ENCODE assay signal across 8 cellular contexts in genomic region chr19:3154957-3155736, GRCh38. TPM values are rescaled to one million over a fixed set of nuclear protein-coding genes. Genes with fewer than 3 reads are reported as not detected.
DNase-seq lines count a peak whose midpoint lies in the region; ATAC-seq and TF ChIP-seq lines count a peak whose summit lies in the region.

No MANE protein-coding gene starts in this region.

- H3K79me2 ChIP-seq in SK-N-SH (ENCODE audit: insufficient read depth) (no peaks in the 10 kb centered on the region), GM23338 (replicated peaks; ENCODE audit: insufficient read depth) (no peaks in the 10 kb centered on the region)

- H3F3A ChIP-seq in SK-N-SH (replicated peaks; ENCODE audit: insufficient read depth) = peaks cover 4% of the 10 kb centered on the region
- H3F3A ChIP-seq in GM23338 (replicated peaks; ENCODE audit: low read depth) = no peaks in the 10 kb centered on the region

- peaks cover 7% of the 10 kb centered on the region; the same call in 2 of the 3 replicates for H3K9me3 Mint-ChIP-seq in GM23338

- H3K4me1 ChIP-seq in SK-N-SH (ENCODE audit: control insufficient read depth in 1 of 2, insufficient read depth in 2 of 2, low read depth in 1 of 2, low read length in 1 of 2) = peaks cover 0 to 3% of the 10 kb centered on the region in 2 experiments; a peak in 2 of 4 replicates
- H3K4me1 ChIP-seq in GM23338 (ENCODE audit: insufficient read depth) = no peaks in the 10 kb centered on the region

- peaks cover 9% of the 10 kb centered on the region for H3K27me3 Mint-ChIP-seq in GM23338 (ENCODE audit: insufficient read depth, low read depth, poor library complexity)

- H3K36me3 ChIP-seq in SK-N-SH (replicated peaks in 1 of 2; ENCODE audit: control insufficient read depth in 1 of 2, insufficient read depth in 2 of 2, low read length in 1 of 2) = no peaks in the 10 kb centered on the region
- H3K36me3 ChIP-seq in GM23338 (ENCODE audit: insufficient read depth) = no peaks in the 10 kb centered on the region

- intact Hi-C loops in left ventricle myocardium superior (cut with micrococcal nuclease) = loop anchor here (10.0 kb wide), 1 partner anchor 200 kb away; no protein-coding TSS in a partner anchor

- H3K9me2 ChIP-seq in SK-N-SH = no peaks in the 10 kb centered on the region
- peaks cover 8% of the 10 kb centered on the region; the same call in 1 of the 2 replicates for H3K9me2 ChIP-seq in GM23338 (ENCODE audit: insufficient read depth)

- peak overlapping the region; percentile 23 for H2AFZ ChIP-seq in SK-N-SH (ENCODE audit: low read depth)
- H2AFZ ChIP-seq in GM23338 = no peak overlapping the region

- peak in 1 of 2 experiments; percentile 98; a peak in 2 of 4 replicates for TF ChIP-seq EP300 in SK-N-SH (IDR thresholded peaks at IDR 0.05; ENCODE audit: borderline replicate concordance in 1 of 2, low read depth in 1 of 2, low read length in 1 of 2)

- POLR2A ChIA-PET in SK-N-SH (lab: Yijun Ruan, JAX) (no interaction called here), HEK293T (lab: Yijun Ruan, JAX) (no interaction called here)

- H3K27me3 ChIP-seq in SK-N-SH (ENCODE audit: insufficient read depth) (no peaks in the 10 kb centered on the region), GM23338 (ENCODE audit: insufficient read depth) (no peaks in the 10 kb centered on the region)

- H3K9ac ChIP-seq in SK-N-SH = peak overlapping the region; percentile 71

- ATAC-seq in HG02970 (IDR thresholded peaks at IDR 0.05; ENCODE audit: low FRiP score, unreplicated experiment) (peak; percentile 74), left ventricle myocardium superior (peak; percentile 85), GM23338 (no peak)

- no peak overlapping the region for H3K4me3 Mint-ChIP-seq in GM23338

- TF ChIP-seq CTCF in GM10266 (IDR thresholded peaks at IDR 0.05; ENCODE audit: control insufficient read depth, insufficient read depth, low read depth, missing control alignments) = no peak
- TF ChIP-seq CTCF in SK-N-SH (IDR thresholded peaks at IDR 0.05) = no peak
- TF ChIP-seq CTCF in GM23338 (conservative IDR thresholded peaks at IDR 0.05; ENCODE audit: low read depth in 2 of 2) = no peak

- H3K4me2 ChIP-seq in SK-N-SH (peak overlapping the region; percentile 57), GM23338 (no peak overlapping the region)

- H3K4me1 Mint-ChIP-seq in GM23338 = 0 out of 3 replicates have a peak, but pooled peaks cover 3% of the 10 kb centered on the region

- no peak overlapping the region for H3K27ac Mint-ChIP-seq in GM23338

- H4K20me1 ChIP-seq in SK-N-SH (ENCODE audit: insufficient read depth) (no peaks in the 10 kb centered on the region), GM23338 (replicated peaks; ENCODE audit: insufficient read depth) (no peaks in the 10 kb centered on the region)

- H3K27ac ChIP-seq in SK-N-SH (ENCODE audit: low read depth in 2 of 2, low read length in 1 of 2) (peak overlapping the region in 1 of 2 experiments; percentile 96; a peak in 2 of 4 replicates), GM23338 (ENCODE audit: low read depth) (no peak overlapping the region)

- H3K9me3 ChIP-seq in SK-N-SH = no peaks in the 10 kb centered on the region

- no peaks in the 10 kb centered on the region for H3K36me3 Mint-ChIP-seq in GM23338 (ENCODE audit: low read depth)

- CTCF ChIA-PET in SK-N-SH (lab: Yijun Ruan, JAX) (interaction anchor here (1.2 kb wide), 1 partner anchor 193 kb away, joined by 3 read pairs; no protein-coding TSS in a partner anchor), HEK293T (lab: Yijun Ruan, JAX) (no interaction called here)

- TF ChIP-seq RAD21 in SK-N-SH (IDR thresholded peaks at IDR 0.05; ENCODE audit: low read length) = no peak

- DNase-seq in GM10266 (ENCODE audit: extremely low spot score) = peak; percentile 89
- peak; percentile 66 for DNase-seq in SK-N-SH
- peak; percentile 72 for DNase-seq in activated naive CD4-positive, alpha-beta T cell treated with anti-CD3 and anti-CD28 coated beads, Interleukin-2, amount 50 U/mL, for 16 hours
- DNase-seq in left ventricle myocardium superior = peak; percentile 71
- DNase-seq in stimulated activated CD4-positive, alpha-beta T cell treated with anti-CD3 and anti-CD28 coated beads, Interleukin-2, amount 100 ng/mL, for 24 hours = peak; percentile 85
- DNase-seq in HEK293T (ENCODE audit: extremely low spot score) = no peak
- no peak for DNase-seq in GM23338 (ENCODE audit: low spot score)

- peak overlapping the region; percentile 8 to 28; a peak in 2 of 4 replicates for H3K4me3 ChIP-seq in SK-N-SH (ENCODE audit: low read depth in 2 of 2, low read length in 1 of 2)
- no peak overlapping the region for H3K4me3 ChIP-seq in GM23338

- 36% methylated on average over 16 of the region's 21 CpGs for WGBS in SK-N-SH (ENCODE audit: low lambda C conversion rate)

TF ChIP-seq in SK-N-SH, 30 proteins besides CTCF, POLR2A, EP300 and RAD21 (continues in another document):
- peak; percentile 98 for TF ChIP-seq MAX (IDR thresholded peaks at IDR 0.05; ENCODE audit: low read depth)
- peak; percentile 74 for TF ChIP-seq TAF1 (IDR thresholded peaks at IDR 0.05; ENCODE audit: borderline replicate concordance, low read depth, low read length)
- peak; percentile 97 for TF ChIP-seq FOSL2 (IDR thresholded peaks at IDR 0.05; ENCODE audit: borderline replicate concordance, low read depth)
- no peak for TF ChIP-seq MXI1 (IDR thresholded peaks at IDR 0.05; ENCODE audit: low read depth, low read length)
- peak; percentile 74; the same call in 1 of the 2 replicates for TF ChIP-seq TEAD4 (IDR thresholded peaks at IDR 0.05; ENCODE audit: borderline replicate concordance, insufficient read depth)
- peak; percentile 98; the same call in 1 of the 2 replicates for TF ChIP-seq JUND (IDR thresholded peaks at IDR 0.05)
- peak; percentile 72 for TF ChIP-seq GABPA (IDR thresholded peaks at IDR 0.05; ENCODE audit: low read depth)
- TF ChIP-seq EZH2phosphoT487 (IDR thresholded peaks at IDR 0.05; ENCODE audit: borderline replicate concordance, low read depth) = no peak

TF ChIP-seq in HEK293T, 16 proteins besides CTCF, POLR2A, EP300 and RAD21:
- TF ChIP-seq SUZ12 (IDR thresholded peaks at IDR 0.05) = no peak

TF ChIP-seq in GM23338, 12 proteins besides CTCF, POLR2A, EP300 and RAD21 (continues in another document):
- TF ChIP-seq NANOG (IDR thresholded peaks at IDR 0.05; ENCODE audit: borderline replicate concordance) (no peak), ETS1 (IDR thresholded peaks at IDR 0.05) (no peak)

RNA-seq across cellular contexts. Expression of gene GNA15, which starts 19.3 kb away (rescaled TPM):
- polyA plus RNA-seq in SK-N-SH (2012; rRNA removed) (0.05 and 0.13 TPM in 2 replicates), GM23338 (2016; fragmentation: Nextera tagmentation; extraction: Ambion mirVana) (0.10 and 0.31 TPM in 2 replicates)
- polyA plus RNA-seq in SK-N-SH (2012; cell fraction: cytosol; rRNA removed) = 0.03 and 0.04 TPM in 2 replicates
- 0.15 and 0.21 TPM in 2 replicates for polyA plus RNA-seq in SK-N-SH (2012; cell fraction: nucleus; rRNA removed)
- total RNA-seq in left ventricle myocardium superior = 2.1 TPM
- total RNA-seq in GM23338 (2014; rRNA removed; shearing (Covaris generic)) = 0.14 TPM in 1 of 2 replicates, not detected in the other

RNA-seq across cellular contexts. Expression of gene S1PR4, which starts 23.4 kb away (rescaled TPM):
- polyA plus RNA-seq in SK-N-SH (2012; rRNA removed) (not detected in 2 replicates), GM23338 (2016; fragmentation: Nextera tagmentation; extraction: Ambion mirVana) (not detected in 2 replicates)
- not detected in 2 replicates for polyA plus RNA-seq in SK-N-SH (2012; cell fraction: cytosol; rRNA removed)
- 0.18 and 0.27 TPM in 2 replicates for polyA plus RNA-seq in SK-N-SH (2012; cell fraction: nucleus; rRNA removed)
- total RNA-seq in left ventricle myocardium superior = 1.0 TPM
- total RNA-seq in GM23338 (2014; rRNA removed; shearing (Covaris generic)) = 0.24 TPM in 1 of 2 replicates, not detected in the other

RNA-seq across cellular contexts. Expression of gene NCLN, which starts 30.6 kb away (rescaled TPM):
- polyA plus RNA-seq in SK-N-SH (2012; rRNA removed) (67.0 and 69.0 TPM in 2 replicates), GM23338 (2016; fragmentation: Nextera tagmentation; extraction: Ambion mirVana) (85.6 and 95.2 TPM in 2 replicates)
- 23.8 and 45.1 TPM in 2 replicates for polyA plus RNA-seq in SK-N-SH (2012; cell fraction: cytosol; rRNA removed)
- 131 and 133 TPM in 2 replicates for polyA plus RNA-seq in SK-N-SH (2012; cell fraction: nucleus; rRNA removed)
- total RNA-seq in left ventricle myocardium superior = 27.8 TPM
- total RNA-seq in GM23338 (2014; rRNA removed; shearing (Covaris generic)) = 125 and 144 TPM in 2 replicates

Comparison
In these comparisons a context has a peak if more than half of its experiments do, and no peak if none do; other contexts are left out.
1. DNase-seq: peak in GM10266 (single experiment), SK-N-SH (single experiment), activated naive CD4-positive, alpha-beta T cell treated with anti-CD3 and anti-CD28 coated beads, Interleukin-2, amount 50 U/mL, for 16 hours (single experiment), left ventricle myocardium superior (single experiment) and stimulated activated CD4-positive, alpha-beta T cell treated with anti-CD3 and anti-CD28 coated beads, Interleukin-2, amount 100 ng/mL, for 24 hours (2 of 2); none in HEK293T (single experiment) and GM23338 (single experiment).